10 cellular contexts compared by ENCODE assay signal in genomic region chrX:119391279-119391678, GRCh38.
DNase-seq lines count a peak whose midpoint lies in the region; ATAC-seq lines count a peak whose summit lies in the region.
"Had no signal": no experiment of that assay in that cellular context is flagged by ENCODE, and none has a peak within 500 bp of the region (broad histone marks: within the 10 kb centered on the region; RNA-seq: fewer than 3 reads in every experiment).

No MANE protein-coding gene starts in this region.

- H3K4me1 Mint-ChIP-seq in memory B cell, result peaks cover 5% of the 10 kb centered on the region

- H3K27me3 ChIP-seq in HAP-1 (ENCODE audit: low read depth), result no peaks in the 10 kb centered on the region
- no peaks in the 10 kb centered on the region for H3K27me3 ChIP-seq in adipocyte (replicated peaks; ENCODE audit: control insufficient read depth, insufficient read depth, low read length)

- H3K36me3 ChIP-seq in HAP-1 (replicated peaks) (no peaks in the 10 kb centered on the region), adipocyte (ENCODE audit: control insufficient read depth, insufficient read depth, low read length, severe bottlenecking) (no peaks in the 10 kb centered on the region)
- H3K36me3 ChIP-seq: prostate gland had no signal

- no peak overlapping the region for H3K9ac ChIP-seq in adipocyte (ENCODE audit: low read length)

- no peaks in the 10 kb centered on the region for H3K27me3 Mint-ChIP-seq in memory B cell

- peak; percentile 32 for DNase-seq in DMS 273 (lab: John Stamatoyannopoulos, UW; ENCODE audit: unreplicated experiment)
- no peak for DNase-seq in DMS 273 treated with DMSO at 0.1 percent for 48 hours (lab: John Stamatoyannopoulos, UW)
- peak; percentile 54 to 65 for DNase-seq in HAP-1 (ENCODE audit: low spot score in 2 of 2)
- DNase-seq in adipocyte (ENCODE audit: low read depth), result peak; percentile 28
- DNase-seq in memory B cell (ENCODE audit: low spot score in 2 of 2), result no peak
- DNase-seq in stimulated activated naive CD4-positive, alpha-beta T cell (lab: John Stamatoyannopoulos, UW), result no peak
- DNase-seq in DMS79 (lab: John Stamatoyannopoulos, UW), result no peak
- no peak for DNase-seq in posterior cingulate gyrus
- DNase-seq: substantia nigra had no signal

- H3K36me3 Mint-ChIP-seq in memory B cell, result no peaks in the 10 kb centered on the region

- intact Hi-C loops in posterior cingulate gyrus (cut with DNase I), result no loop called here

- H3K4me1 ChIP-seq in HAP-1 (no peaks in the 10 kb centered on the region), adipocyte (ENCODE audit: control insufficient read depth, insufficient read depth, low read length) (no peaks in the 10 kb centered on the region)
- H3K4me1 ChIP-seq: prostate gland had no signal

- no peaks in the 10 kb centered on the region for H3K9me3 Mint-ChIP-seq in memory B cell

- H3K4me3 ChIP-seq in HAP-1, result no peak overlapping the region
- H3K4me3 ChIP-seq in adipocyte (ENCODE audit: low read length), result no peak overlapping the region
- H3K4me3 ChIP-seq: prostate gland had no signal

- peak; percentile 27 for ATAC-seq in memory B cell (ENCODE audit: low read depth)

- H3K27ac Mint-ChIP-seq in memory B cell, result no peak overlapping the region

- in situ Hi-C loops in HAP-1 (cut with MboI; ENCODE audit: low sequenced_read_pairs), result no loop called here

- H3K9me3 ChIP-seq in HAP-1 (no peaks in the 10 kb centered on the region), adipocyte (ENCODE audit: control insufficient read depth, low read length) (no peaks in the 10 kb centered on the region)
- H3K9me3 ChIP-seq: prostate gland had no signal

- no peak overlapping the region for H3K4me3 Mint-ChIP-seq in memory B cell

Comparison
In these comparisons a context has a peak if more than half of its experiments do, and no peak if none do; other contexts are left out.
1. DNase-seq: peak in DMS 273 (single experiment), HAP-1 (2 of 2) and adipocyte (single experiment); none in DMS 273 treated with DMSO at 0.1 percent for 48 hours (single experiment), memory B cell (0 of 2), stimulated activated naive CD4-positive, alpha-beta T cell (0 of 6), DMS79 (single experiment) and posterior cingulate gyrus (0 of 10).